In the genomic region with DNA sequence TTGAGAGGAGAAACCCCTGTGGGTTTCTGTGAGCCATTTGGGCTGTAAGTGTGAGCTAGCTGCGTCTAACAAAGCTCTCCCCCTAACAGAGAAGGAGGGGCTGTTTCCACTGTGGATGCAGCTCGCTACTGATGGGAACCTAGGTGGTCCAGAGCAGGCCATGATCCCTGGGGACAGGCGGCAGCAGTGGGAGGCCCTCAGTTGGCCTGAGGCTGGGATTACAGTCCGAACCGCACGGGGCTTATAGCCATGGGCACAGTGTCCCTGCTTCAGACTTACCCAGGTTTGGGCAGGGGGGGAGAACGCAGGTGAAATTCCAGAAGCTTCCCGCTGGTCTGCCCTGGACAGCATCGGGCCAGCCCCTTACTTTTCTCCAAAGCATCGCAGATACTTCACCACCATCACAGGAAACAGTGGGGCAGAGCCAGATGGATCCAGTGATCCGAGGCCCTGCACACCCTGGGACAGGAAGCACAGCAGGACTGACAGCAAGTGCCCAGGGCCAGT, we compare ENCODE assay signal across 22 cellular contexts.
"Had no signal": no experiment of that assay in that cellular context is flagged by ENCODE, and none has a peak within 500 bp of the region (broad histone marks: within the 10 kb centered on the region; RNA-seq: fewer than 3 reads in every experiment).

No MANE protein-coding gene starts in this region.

- ATAC-seq: body of pancreas; naive thymus-derived CD8-positive, alpha-beta T cell; right lobe of liver; stimulated activated naive CD8-positive, alpha-beta T cell treated with anti-CD3 and anti-CD28 coated beads, Interleukin-15, Interleukin-2, amounts not matched to agents 100 U/mL and 50 U/mL, for 24 hours had no signal

- H3K36me3 ChIP-seq: adrenal gland, cardiac muscle cell, right lobe of liver, thoracic aorta, upper lobe of left lung had no signal

- H3K4me3 ChIP-seq: adrenal gland, body of pancreas, cardiac muscle cell, coronary artery, dorsolateral prefrontal cortex, right lobe of liver, thoracic aorta, upper lobe of left lung had no signal

- H3K9me3 ChIP-seq: adrenal gland, body of pancreas, right lobe of liver, thoracic aorta, upper lobe of left lung had no signal

- H3K27me3 ChIP-seq: adrenal gland, body of pancreas, cardiac muscle cell, dorsolateral prefrontal cortex, right lobe of liver, upper lobe of left lung had no signal

- H3K27ac ChIP-seq: adrenal gland, body of pancreas, cardiac muscle cell, right lobe of liver, thoracic aorta, upper lobe of left lung, VCaP had no signal

- H3K4me1 ChIP-seq: body of pancreas, right lobe of liver had no signal

- DNase-seq: activated CD4-positive, alpha-beta T cell treated with anti-CD3 and anti-CD28 coated beads for 4 hours; activated CD4-positive, alpha-beta T cell treated with anti-CD3 and anti-CD28 coated beads, Interleukin-2, amount 50 U/mL, for 4 hours; activated effector memory CD4-positive, alpha-beta T cell treated with Interleukin-2 at 50 U/mL for 16 hours; activated naive CD4-positive, alpha-beta T cell treated with anti-CD3 and anti-CD28 coated beads for 36 hours; activated naive CD8-positive, alpha-beta T cell treated with anti-CD3 and anti-CD28 coated beads for 36 hours; adrenal gland; body of pancreas; cerebellar nuclear complex; dorsolateral prefrontal cortex; effector memory CD4-positive, alpha-beta T cell; naive thymus-derived CD8-positive, alpha-beta T cell; occipital lobe; right lobe of liver; stimulated activated CD4-positive, alpha-beta T cell treated with anti-CD3 and anti-CD28 coated beads, Interleukin-12 subunit alpha, Interleukin-12 subunit beta, amount 100 ng/mL, for 4 hours; stimulated activated CD4-positive, alpha-beta T cell treated with anti-CD3 and anti-CD28 coated beads, Interleukin-4, amount 100 ng/mL, for 1 hour; stimulated activated naive CD8-positive, alpha-beta T cell treated with anti-CD3 and anti-CD28 coated beads, Interleukin-15, Interleukin-2, amounts not matched to agents 100 U/mL and 50 U/mL, for 24 hours; T-helper 9 cell; upper lobe of left lung had no signal
